Comparison of ENCODE assay signal across 1 cellular context in genomic region chr14:23568600-23569310, GRCh38.
A peak's percentile ranks its signal among the peaks of the same experiment; 100 is the strongest.
TF ChIP-seq lines count a peak whose summit lies in the region.

No MANE protein-coding gene starts in this region.

TF ChIP-seq in HepG2, 621 proteins besides CTCF, POLR2A, EP300 and RAD21 (continued from another document and continues in another):
- no peak for TF ChIP-seq USF2 (IDR thresholded peaks at IDR 0.05; ENCODE audit: low read depth, low read length)
- TF ChIP-seq USF2 (CRISPR knock-in tag; IDR thresholded peaks at IDR 0.05; ENCODE audit: borderline replicate concordance) = no peak
- TF ChIP-seq ZNF576 (CRISPR knock-in tag; IDR thresholded peaks at IDR 0.05) = no peak
- TF ChIP-seq SSRP1 (CRISPR knock-in tag; IDR thresholded peaks at IDR 0.05) = no peak
- no peak for TF ChIP-seq ZNF18 (CRISPR knock-in tag; IDR thresholded peaks at IDR 0.05; ENCODE audit: insufficient replicate concordance)
- TF ChIP-seq ZNF598 (CRISPR knock-in tag; IDR thresholded peaks at IDR 0.05; ENCODE audit: borderline replicate concordance) = 0 out of 2 replicates have a peak, but pooled peaks have one; percentile 24
- no peak for TF ChIP-seq JUN (CRISPR knock-in tag; IDR thresholded peaks at IDR 0.05)
- no peak for TF ChIP-seq ZNF430 (CRISPR knock-in tag; IDR thresholded peaks at IDR 0.05)
- no peak for TF ChIP-seq GFI1 (CRISPR knock-in tag; IDR thresholded peaks at IDR 0.05; ENCODE audit: borderline replicate concordance)
- TF ChIP-seq DR1 (CRISPR knock-in tag; IDR thresholded peaks at IDR 0.05) = no peak
- no peak for TF ChIP-seq TCF7 (IDR thresholded peaks at IDR 0.05; ENCODE audit: low read depth)
- TF ChIP-seq ZNF468 (CRISPR knock-in tag; IDR thresholded peaks at IDR 0.05) = no peak
- no peak for TF ChIP-seq SALL2 (CRISPR knock-in tag; IDR thresholded peaks at IDR 0.05)
- no peak for TF ChIP-seq ZBTB8A (CRISPR knock-in tag; IDR thresholded peaks at IDR 0.05; ENCODE audit: borderline replicate concordance, low read depth)
- peak; percentile 32; the same call in 1 of the 2 replicates for TF ChIP-seq ERF (CRISPR knock-in tag; IDR thresholded peaks at IDR 0.05)
- 0 out of 2 replicates have a peak, but pooled peaks have one; percentile 20 for TF ChIP-seq SAP130 (CRISPR knock-in tag; IDR thresholded peaks at IDR 0.05; ENCODE audit: low read depth)
- no peak for TF ChIP-seq ZNF709 (CRISPR knock-in tag; IDR thresholded peaks at IDR 0.05)
- no peak for TF ChIP-seq FOXO4 (CRISPR knock-in tag; conservative IDR thresholded peaks at IDR 0.05)
- TF ChIP-seq ELF4 (CRISPR knock-in tag; IDR thresholded peaks at IDR 0.05; ENCODE audit: borderline replicate concordance) = no peak
- TF ChIP-seq ZBTB1 (CRISPR knock-in tag; IDR thresholded peaks at IDR 0.05; ENCODE audit: borderline replicate concordance) = no peak
- no peak for TF ChIP-seq ZNF383 (CRISPR knock-in tag; IDR thresholded peaks at IDR 0.05; ENCODE audit: borderline replicate concordance)
- no peak for TF ChIP-seq MBD4 (IDR thresholded peaks at IDR 0.05; ENCODE audit: borderline replicate concordance, low read length)
- TF ChIP-seq ZNF674 (CRISPR knock-in tag; IDR thresholded peaks at IDR 0.05; ENCODE audit: low read depth) = no peak
- TF ChIP-seq TGIF2 (CRISPR knock-in tag; IDR thresholded peaks at IDR 0.05) = no peak
- no peak for TF ChIP-seq ZKSCAN1 (IDR thresholded peaks at IDR 0.05; ENCODE audit: low read length)
- TF ChIP-seq MYPOP (CRISPR knock-in tag; IDR thresholded peaks at IDR 0.05) = no peak
- no peak for TF ChIP-seq CCAR2 (optimal IDR thresholded peaks at IDR 0.05; ENCODE audit: low read depth, low read length)
- no peak for TF ChIP-seq RCOR2 (CRISPR knock-in tag; IDR thresholded peaks at IDR 0.05)
- TF ChIP-seq, protein P1, sequence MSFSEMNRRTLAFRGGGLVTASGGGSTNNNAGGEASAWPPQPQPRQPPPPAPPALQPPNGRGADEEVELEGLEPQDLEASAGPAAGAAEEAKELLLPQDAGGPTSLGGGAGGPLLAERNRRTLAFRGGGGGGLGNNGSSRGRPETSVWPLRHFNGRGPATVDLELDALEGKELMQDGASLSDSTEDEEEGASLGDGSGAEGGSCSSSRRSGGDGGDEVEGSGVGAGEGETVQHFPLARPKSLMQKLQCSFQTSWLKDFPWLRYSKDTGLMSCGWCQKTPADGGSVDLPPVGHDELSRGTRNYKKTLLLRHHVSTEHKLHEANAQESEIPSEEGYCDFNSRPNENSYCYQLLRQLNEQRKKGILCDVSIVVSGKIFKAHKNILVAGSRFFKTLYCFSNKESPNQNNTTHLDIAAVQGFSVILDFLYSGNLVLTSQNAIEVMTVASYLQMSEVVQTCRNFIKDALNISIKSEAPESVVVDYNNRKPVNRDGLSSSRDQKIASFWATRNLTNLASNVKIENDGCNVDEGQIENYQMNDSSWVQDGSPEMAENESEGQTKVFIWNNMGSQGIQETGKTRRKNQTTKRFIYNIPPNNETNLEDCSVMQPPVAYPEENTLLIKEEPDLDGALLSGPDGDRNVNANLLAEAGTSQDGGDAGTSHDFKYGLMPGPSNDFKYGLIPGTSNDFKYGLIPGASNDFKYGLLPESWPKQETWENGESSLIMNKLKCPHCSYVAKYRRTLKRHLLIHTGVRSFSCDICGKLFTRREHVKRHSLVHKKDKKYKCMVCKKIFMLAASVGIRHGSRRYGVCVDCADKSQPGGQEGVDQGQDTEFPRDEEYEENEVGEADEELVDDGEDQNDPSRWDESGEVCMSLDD (CRISPR knock-in tag; IDR thresholded peaks at IDR 0.05; ENCODE audit: borderline replicate concordance) = no peak
- TF ChIP-seq SMYD3 (CRISPR knock-in tag; IDR thresholded peaks at IDR 0.05) = peak; percentile 85; the same call in 1 of the 2 replicates
- TF ChIP-seq SMAD9 (CRISPR knock-in tag; IDR thresholded peaks at IDR 0.05) = no peak
- TF ChIP-seq, protein P2, sequence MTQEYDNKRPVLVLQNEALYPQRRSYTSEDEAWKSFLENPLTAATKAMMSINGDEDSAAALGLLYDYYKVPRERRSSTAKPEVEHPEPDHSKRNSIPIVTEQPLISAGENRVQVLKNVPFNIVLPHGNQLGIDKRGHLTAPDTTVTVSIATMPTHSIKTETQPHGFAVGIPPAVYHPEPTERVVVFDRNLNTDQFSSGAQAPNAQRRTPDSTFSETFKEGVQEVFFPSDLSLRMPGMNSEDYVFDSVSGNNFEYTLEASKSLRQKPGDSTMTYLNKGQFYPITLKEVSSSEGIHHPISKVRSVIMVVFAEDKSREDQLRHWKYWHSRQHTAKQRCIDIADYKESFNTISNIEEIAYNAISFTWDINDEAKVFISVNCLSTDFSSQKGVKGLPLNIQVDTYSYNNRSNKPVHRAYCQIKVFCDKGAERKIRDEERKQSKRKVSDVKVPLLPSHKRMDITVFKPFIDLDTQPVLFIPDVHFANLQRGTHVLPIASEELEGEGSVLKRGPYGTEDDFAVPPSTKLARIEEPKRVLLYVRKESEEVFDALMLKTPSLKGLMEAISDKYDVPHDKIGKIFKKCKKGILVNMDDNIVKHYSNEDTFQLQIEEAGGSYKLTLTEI (CRISPR knock-in tag; conservative IDR thresholded peaks at IDR 0.05) = no peak
- peak; percentile 86; the same call in 1 of the 2 replicates for TF ChIP-seq ZFP41 (CRISPR knock-in tag; IDR thresholded peaks at IDR 0.05; ENCODE audit: borderline replicate concordance)
- no peak for TF ChIP-seq ATAD3A (CRISPR knock-in tag; IDR thresholded peaks at IDR 0.05)
- 0 out of 2 replicates have a peak, but pooled peaks have one; percentile 65 for TF ChIP-seq ZNF83 (CRISPR knock-in tag; IDR thresholded peaks at IDR 0.05; ENCODE audit: borderline replicate concordance)
- TF ChIP-seq ZMYM3 (CRISPR knock-in tag; IDR thresholded peaks at IDR 0.05) = no peak
- 0 out of 2 replicates have a peak, but pooled peaks have one; percentile 91 for TF ChIP-seq ZNF550 (CRISPR knock-in tag; IDR thresholded peaks at IDR 0.05; ENCODE audit: borderline replicate concordance)
- no peak for TF ChIP-seq HOXA5 (CRISPR knock-in tag; IDR thresholded peaks at IDR 0.05)
- no peak for TF ChIP-seq ZNF652 (CRISPR knock-in tag; IDR thresholded peaks at IDR 0.05; ENCODE audit: borderline replicate concordance, low read depth)
- no peak for TF ChIP-seq HOXA3 (CRISPR knock-in tag; IDR thresholded peaks at IDR 0.05)
- TF ChIP-seq PRDM10 (CRISPR knock-in tag; IDR thresholded peaks at IDR 0.05; ENCODE audit: low read depth) = no peak; the same call in 1 of the 2 replicates
- no peak for TF ChIP-seq NFIC (IDR thresholded peaks at IDR 0.05; ENCODE audit: low read length)
- no peak for TF ChIP-seq KDM4B (CRISPR knock-in tag; IDR thresholded peaks at IDR 0.05)
- TF ChIP-seq HCFC1 (IDR thresholded peaks at IDR 0.05; ENCODE audit: low read depth, low read length) = no peak
- TF ChIP-seq ETV6 (CRISPR knock-in tag; conservative IDR thresholded peaks at IDR 0.05) = no peak
- no peak; the same call in 1 of the 2 replicates for TF ChIP-seq ZC3H13 (CRISPR knock-in tag; IDR thresholded peaks at IDR 0.05)
- TF ChIP-seq RNF2 (conservative IDR thresholded peaks at IDR 0.05; ENCODE audit: low read depth) = no peak
- TF ChIP-seq, protein P3, sequence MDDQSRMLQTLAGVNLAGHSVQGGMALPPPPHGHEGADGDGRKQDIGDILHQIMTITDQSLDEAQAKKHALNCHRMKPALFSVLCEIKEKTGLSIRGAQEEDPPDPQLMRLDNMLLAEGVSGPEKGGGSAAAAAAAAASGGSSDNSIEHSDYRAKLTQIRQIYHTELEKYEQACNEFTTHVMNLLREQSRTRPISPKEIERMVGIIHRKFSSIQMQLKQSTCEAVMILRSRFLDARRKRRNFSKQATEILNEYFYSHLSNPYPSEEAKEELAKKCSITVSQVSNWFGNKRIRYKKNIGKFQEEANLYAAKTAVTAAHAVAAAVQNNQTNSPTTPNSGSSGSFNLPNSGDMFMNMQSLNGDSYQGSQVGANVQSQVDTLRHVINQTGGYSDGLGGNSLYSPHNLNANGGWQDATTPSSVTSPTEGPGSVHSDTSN (CRISPR knock-in tag; IDR thresholded peaks at IDR 0.05; ENCODE audit: borderline replicate concordance) = no peak
- no peak for TF ChIP-seq CENPBD1 (CRISPR knock-in tag; IDR thresholded peaks at IDR 0.05; ENCODE audit: borderline replicate concordance, low read depth)
- TF ChIP-seq ZNF296 (CRISPR knock-in tag; conservative IDR thresholded peaks at IDR 0.05) = no peak
- TF ChIP-seq SNRNP70 (IDR thresholded peaks at IDR 0.05; ENCODE audit: low read depth, low read length) = no peak
- no peak for TF ChIP-seq ZNF546 (CRISPR knock-in tag; conservative IDR thresholded peaks at IDR 0.05)
